Comparison of ENCODE assay signal across 1 cellular context in the genomic region with DNA sequence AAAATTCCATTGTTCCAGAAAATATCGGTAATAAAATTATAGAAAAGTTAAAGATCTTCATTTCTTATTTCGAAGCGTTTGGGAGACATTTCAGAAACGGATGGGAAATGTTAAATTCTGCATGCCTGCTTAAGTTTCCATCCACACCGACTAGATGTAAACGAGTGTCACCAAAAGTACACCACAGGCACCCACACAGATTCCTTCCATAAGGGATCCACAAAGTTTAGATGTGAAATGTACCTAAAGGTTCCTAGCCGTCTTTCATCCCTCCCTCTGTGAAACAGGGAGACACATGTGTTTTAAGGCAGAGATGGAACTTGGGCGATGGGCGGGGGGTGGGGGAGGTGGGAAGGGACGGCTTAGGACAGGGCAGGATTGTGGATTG.
TF ChIP-seq lines count a peak whose summit lies in the region.

No MANE protein-coding gene starts in this region.

TF ChIP-seq in HCT116, 20 proteins besides CTCF, POLR2A, EP300 and RAD21:
- TF ChIP-seq YY1 (IDR thresholded peaks at IDR 0.05; ENCODE audit: extremely low read depth, insufficient replicate concordance, low read depth, low read length) (no peak), EZH2phosphoT487 (IDR thresholded peaks at IDR 0.05; ENCODE audit: borderline replicate concordance) (no peak), FOSL1 (IDR thresholded peaks at IDR 0.05; ENCODE audit: low read depth) (no peak), POLR2AphosphoS5 (IDR thresholded peaks at IDR 0.05; ENCODE audit: low read depth, low read length) (no peak), EGR1 (IDR thresholded peaks at IDR 0.05; ENCODE audit: low read depth) (no peak), EZH2 (IDR thresholded peaks at IDR 0.05) (no peak), ZNF274 (IDR thresholded peaks at IDR 0.05; ENCODE audit: low read depth, low read length) (no peak)
